Comparison of ENCODE assay signal across 34 cellular contexts in genomic region chr1:165224504-165224903, GRCh38.
DNase-seq lines count a peak whose midpoint lies in the region; ATAC-seq, FAIRE-seq and TF ChIP-seq lines count a peak whose summit lies in the region.
"Had no signal": no experiment of that assay in that cellular context is flagged by ENCODE, and none has a peak within 500 bp of the region (broad histone marks: within the 10 kb centered on the region; RNA-seq: fewer than 3 reads in every experiment).

No MANE protein-coding gene starts in this region.

- H2AFZ ChIP-seq in HepG2 (ENCODE audit: low read length) = no peak overlapping the region

- BruUV-seq in HepG2 (replicated peaks; lab: Mats Ljungman, UMichigan) = no TSS peak

- in situ Hi-C loops in HepG2 (cut with HindIII; ENCODE audit: extremely low pct_ligation_motif_present, low pct_unique_long_range_greater_than_20kb) = no loop called here

- no peak overlapping the region for H3K9ac ChIP-seq in liver (ENCODE audit: low read depth in 1 of 2, low read length in 2 of 2)
- no peak overlapping the region for H3K9ac ChIP-seq in HepG2 (ENCODE audit: insufficient read depth, low read depth, low read length)
- H3K9ac ChIP-seq: BLaER1; BLaER1 treated with 17β-estradiol and CSF1 and Interleukin-3, amounts not matched to agents 10 nM and 100 nM had no signal

- H3K36me3 ChIP-seq in liver (ENCODE audit: control insufficient read depth in 4 of 4, insufficient read depth in 3 of 4, low read depth in 1 of 4, low read length in 3 of 4) (no peaks in the 10 kb centered on the region), HepG2 (replicated peaks in 1 of 2; ENCODE audit: control insufficient read depth in 1 of 2, insufficient read depth in 2 of 2, low read length in 2 of 2) (no peaks in the 10 kb centered on the region), right lobe of liver (no peaks in the 10 kb centered on the region), small intestine (ENCODE audit: control insufficient read depth in 2 of 2, insufficient read depth in 2 of 2, low read length in 2 of 2) (no peaks in the 10 kb centered on the region)
- H3K36me3 ChIP-seq: BE2C; BLaER1; BLaER1 treated with 17β-estradiol and CSF1 and Interleukin-3, amounts not matched to agents 10 nM and 100 nM had no signal

- no peak for TF ChIP-seq CTCF in liver (IDR thresholded peaks at IDR 0.05; ENCODE audit: low read depth, low read length, missing input control)
- TF ChIP-seq CTCF in HepG2 (CRISPR knock-in tag; IDR thresholded peaks at IDR 0.05) = no peak
- TF ChIP-seq CTCF in right lobe of liver (IDR thresholded peaks at IDR 0.05) = no peak

- H3K9me3 ChIP-seq in liver (ENCODE audit: control insufficient read depth in 4 of 4, low read length in 3 of 4) (no peaks in the 10 kb centered on the region), HepG2 (ENCODE audit: low read length) (no peaks in the 10 kb centered on the region), right lobe of liver (no peaks in the 10 kb centered on the region), small intestine (ENCODE audit: control insufficient read depth, low read depth) (no peaks in the 10 kb centered on the region)
- H3K9me3 ChIP-seq: A549; BE2C; BLaER1; BLaER1 treated with 17β-estradiol and CSF1 and Interleukin-3, amounts not matched to agents 10 nM and 100 nM; Caco-2 had no signal

- intact Hi-C loops in HepG2 (cut with micrococcal nuclease; ENCODE audit: unreplicated experiment) = loop anchor here (5.0 to 10.0 kb wide), 2 partner anchors 60 to 97 kb away; no protein-coding TSS in a partner anchor
- intact Hi-C loops in right lobe of liver (cut with DNase I) = no loop called here
- intact Hi-C loops in head of caudate nucleus (cut with DNase I) = no loop called here
- intact Hi-C loops in Right ventricle myocardium inferior (cut with DNase I) = no loop called here

- FAIRE-seq in HepG2 (lab: Jason Lieb, UNC) (no peak), small intestine (lab: Jason Lieb, UNC) (no peak)
- FAIRE-seq: A204.1, A549 had no signal

- TF ChIP-seq POLR2A in HepG2 (IDR thresholded peaks at IDR 0.05; ENCODE audit: insufficient read depth in 1 of 2, low read depth in 2 of 2, low read length in 2 of 2) (no peak), right lobe of liver (IDR thresholded peaks at IDR 0.05) (no peak)

- ATAC-seq in HepG2 = no peak
- peak; percentile 78 for ATAC-seq in left lobe of liver
- ATAC-seq in right lobe of liver = peak; percentile 76 to 93 (median 84)
- ATAC-seq in Right ventricle myocardium inferior = no peak
- ATAC-seq: A549; CD8-positive, alpha-beta T cell had no signal

- H3K4me1 ChIP-seq in liver (ENCODE audit: control insufficient read depth in 4 of 4, insufficient read depth in 4 of 4, low read length in 3 of 4) (peaks cover 3 to 20% (median 13%) of the 10 kb centered on the region in 4 donors), HepG2 (ENCODE audit: insufficient read depth, low read length) (peaks cover 40% of the 10 kb centered on the region), right lobe of liver (peaks cover 0 to 21% (median 7%) of the 10 kb centered on the region in 4 donors), small intestine (ENCODE audit: control insufficient read depth in 2 of 2, insufficient read depth in 1 of 2, low read depth in 1 of 2, low read length in 1 of 2) (no peaks in the 10 kb centered on the region)
- H3K4me1 ChIP-seq: A549; BE2C; BLaER1; BLaER1 treated with 17β-estradiol and CSF1 and Interleukin-3, amounts not matched to agents 10 nM and 100 nM; Caco-2 had no signal

- POLR2A ChIA-PET in HepG2 (lab: Yijun Ruan, JAX) = no interaction called here

- H3K27ac ChIP-seq in liver (ENCODE audit: low read depth in 1 of 2, low read length in 2 of 2) = no peak overlapping the region
- no peak overlapping the region for H3K27ac ChIP-seq in HepG2 (ENCODE audit: extremely low read length, insufficient read depth, low read length)
- H3K27ac ChIP-seq in right lobe of liver = peak overlapping the region in 1 of 3 donors; percentile 25
- no peak overlapping the region for H3K27ac ChIP-seq in small intestine (ENCODE audit: low read depth in 1 of 2, low read length in 1 of 2)
- H3K27ac ChIP-seq: 22Rv1; A549; BLaER1; BLaER1 treated with 17β-estradiol and CSF1 and Interleukin-3, amounts not matched to agents 10 nM and 100 nM; C4-2B had no signal

- H3K27me3 ChIP-seq in liver (ENCODE audit: control insufficient read depth in 4 of 4, insufficient read depth in 4 of 4, low read length in 3 of 4) = no peaks in the 10 kb centered on the region
- H3K27me3 ChIP-seq in HepG2 (ENCODE audit: control insufficient read depth in 1 of 2, insufficient read depth in 2 of 2, low read length in 2 of 2) = peaks cover 0 to 1% of the 10 kb centered on the region in 2 experiments; a peak in 1 of 5 replicates
- no peaks in the 10 kb centered on the region for H3K27me3 ChIP-seq in right lobe of liver
- no peaks in the 10 kb centered on the region for H3K27me3 ChIP-seq in small intestine (ENCODE audit: control insufficient read depth in 2 of 2, insufficient read depth in 2 of 2, low read length in 2 of 2)
- H3K27me3 ChIP-seq: BE2C; BLaER1; BLaER1 treated with 17β-estradiol and CSF1 and Interleukin-3, amounts not matched to agents 10 nM and 100 nM had no signal

- H3K79me2 ChIP-seq in HepG2 (ENCODE audit: insufficient read depth, low read length) = no peaks in the 10 kb centered on the region

- H3K4me3 ChIP-seq in liver (ENCODE audit: low read depth in 1 of 3, low read length in 3 of 3) = no peak overlapping the region
- H3K4me3 ChIP-seq in HepG2 (replicated peaks in 1 of 3; ENCODE audit: insufficient read depth in 1 of 3, low read depth in 2 of 3, low read length in 3 of 3) = no peak overlapping the region
- H3K4me3 ChIP-seq in right lobe of liver = no peak overlapping the region
- no peak overlapping the region for H3K4me3 ChIP-seq in small intestine (ENCODE audit: low read depth in 1 of 2, low read length in 2 of 2)
- H3K4me3 ChIP-seq: A549; BLaER1; BLaER1 treated with 17β-estradiol and CSF1 and Interleukin-3, amounts not matched to agents 10 nM and 100 nM had no signal

- TF ChIP-seq RAD21 in liver (IDR thresholded peaks at IDR 0.05) = peak in 1 of 2 donors; percentile 30
- TF ChIP-seq RAD21 in HepG2 (CRISPR knock-in tag; IDR thresholded peaks at IDR 0.05) = no peak

- TF ChIP-seq EP300 in HepG2 (IDR thresholded peaks at IDR 0.05; ENCODE audit: low read depth in 2 of 2, low read length in 2 of 2) = no peak
- no peak for TF ChIP-seq EP300 in HepG2 (CRISPR knock-in tag; IDR thresholded peaks at IDR 0.05; ENCODE audit: borderline replicate concordance)

- WGBS in liver = 62% methylated on average over 2 of the region's 2 CpGs
- WGBS in HepG2 (ENCODE audit: low lambda C conversion rate) = 49% methylated on average over 2 of the region's 2 CpGs
- 51% methylated on average over 2 of the region's 2 CpGs for WGBS in right lobe of liver (ENCODE audit: insufficient coverage, low coverage, low lambda C conversion rate, missing lambda C conversion rate)
- WGBS in small intestine, 3 donors = 31 to 64% (median 48%) methylated on average over 2 of the region's 2 CpGs

- CTCF ChIA-PET in HepG2 (lab: Yijun Ruan, JAX; ENCODE audit: low intra/inter-chr PET ratio, low total read pairs) = no interaction called here

- no peaks in the 10 kb centered on the region for H4K20me1 ChIP-seq in HepG2 (ENCODE audit: insufficient read depth, low read length)
- H4K20me1 ChIP-seq: BLaER1; BLaER1 treated with 17β-estradiol and CSF1 and Interleukin-3, amounts not matched to agents 10 nM and 100 nM had no signal

- no peak overlapping the region; the same call in 1 of the 2 replicates for H3K4me2 ChIP-seq in HepG2 (ENCODE audit: low read depth, low read length)
- H3K4me2 ChIP-seq: A549; BLaER1; BLaER1 treated with 17β-estradiol and CSF1 and Interleukin-3, amounts not matched to agents 10 nM and 100 nM had no signal

- no peak for DNase-seq in HepG2 (ENCODE audit: low spot score)
- DNase-seq in left lobe of liver (ENCODE audit: low spot score) = no peak
- DNase-seq in right lobe of liver = no peak
- peak; percentile 4 for DNase-seq in small intestine
- no peak for DNase-seq in head of caudate nucleus
- DNase-seq in Right ventricle myocardium inferior (ENCODE audit: missing footprints) = no peak
- no peak for DNase-seq in amygdala (lab: John Stamatoyannopoulos, UW)
- DNase-seq: 8988T; ACHN; AML-193; BE2C; C1 segment of cervical spinal cord; Caco-2; Calu3; CD4-positive, alpha-beta memory T cell; CD4-positive, alpha-beta T cell; CD4-positive, CD25-positive, alpha-beta regulatory T cell; CD8-positive, alpha-beta memory T cell; CD8-positive, alpha-beta T cell; COR-L47; DMS 273 treated with DMSO at 0.1 percent for 48 hours; DMS153; DMS53; DMS79; DMS79 treated with DMSO at 0.1 percent for 48 hours; DND-41; EL had no signal

TF ChIP-seq in liver, 16 proteins besides CTCF, POLR2A, EP300 and RAD21 (continues in another document):
- TF ChIP-seq GABPA (IDR thresholded peaks at IDR 0.05 in 1 of 2, conservative IDR thresholded peaks at IDR 0.05 in 1 of 2) (no peak), FOXA2 (IDR thresholded peaks at IDR 0.05) (no peak), EGR1 (IDR thresholded peaks at IDR 0.05; ENCODE audit: low read depth in 2 of 2) (no peak)

TF ChIP-seq in HepG2, 621 proteins besides CTCF, POLR2A, EP300 and RAD21:
- TF ChIP-seq ISL2 (CRISPR knock-in tag; IDR thresholded peaks at IDR 0.05) (no peak), KLF13 (CRISPR knock-in tag; IDR thresholded peaks at IDR 0.05) (no peak), ZIK1 (CRISPR knock-in tag; IDR thresholded peaks at IDR 0.05; ENCODE audit: borderline replicate concordance, low read depth) (no peak), ZNF441 (CRISPR knock-in tag; IDR thresholded peaks at IDR 0.05; ENCODE audit: borderline replicate concordance) (no peak), YEATS2 (CRISPR knock-in tag; IDR thresholded peaks at IDR 0.05; ENCODE audit: borderline replicate concordance) (no peak), ZNF761 (CRISPR knock-in tag; conservative IDR thresholded peaks at IDR 0.05) (no peak), ZNF780A (CRISPR knock-in tag; IDR thresholded peaks at IDR 0.05) (no peak), ZNF446 (CRISPR knock-in tag; IDR thresholded peaks at IDR 0.05) (no peak), MED8 (CRISPR knock-in tag; IDR thresholded peaks at IDR 0.05; ENCODE audit: insufficient replicate concordance) (no peak), NFIB (CRISPR knock-in tag; IDR thresholded peaks at IDR 0.05; ENCODE audit: borderline replicate concordance) (no peak), HMGA1 (CRISPR knock-in tag; conservative IDR thresholded peaks at IDR 0.05) (no peak)
- TF ChIP-seq, protein P1, sequence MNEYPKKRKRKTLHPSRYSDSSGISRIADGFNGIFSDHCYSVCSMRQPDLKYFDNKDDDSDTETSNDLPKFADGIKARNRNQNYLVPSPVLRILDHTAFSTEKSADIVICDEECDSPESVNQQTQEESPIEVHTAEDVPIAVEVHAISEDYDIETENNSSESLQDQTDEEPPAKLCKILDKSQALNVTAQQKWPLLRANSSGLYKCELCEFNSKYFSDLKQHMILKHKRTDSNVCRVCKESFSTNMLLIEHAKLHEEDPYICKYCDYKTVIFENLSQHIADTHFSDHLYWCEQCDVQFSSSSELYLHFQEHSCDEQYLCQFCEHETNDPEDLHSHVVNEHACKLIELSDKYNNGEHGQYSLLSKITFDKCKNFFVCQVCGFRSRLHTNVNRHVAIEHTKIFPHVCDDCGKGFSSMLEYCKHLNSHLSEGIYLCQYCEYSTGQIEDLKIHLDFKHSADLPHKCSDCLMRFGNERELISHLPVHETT (CRISPR knock-in tag; conservative IDR thresholded peaks at IDR 0.05) = no peak

Comparison
In these comparisons a context has a peak if more than half of its experiments do, and no peak if none do; other contexts are left out.
1. ATAC-seq: peak in left lobe of liver (single experiment) and right lobe of liver (4 of 4); none in HepG2 (single experiment) and Right ventricle myocardium inferior (single experiment).